26 cellular contexts compared by ENCODE assay signal in the genomic region with DNA sequence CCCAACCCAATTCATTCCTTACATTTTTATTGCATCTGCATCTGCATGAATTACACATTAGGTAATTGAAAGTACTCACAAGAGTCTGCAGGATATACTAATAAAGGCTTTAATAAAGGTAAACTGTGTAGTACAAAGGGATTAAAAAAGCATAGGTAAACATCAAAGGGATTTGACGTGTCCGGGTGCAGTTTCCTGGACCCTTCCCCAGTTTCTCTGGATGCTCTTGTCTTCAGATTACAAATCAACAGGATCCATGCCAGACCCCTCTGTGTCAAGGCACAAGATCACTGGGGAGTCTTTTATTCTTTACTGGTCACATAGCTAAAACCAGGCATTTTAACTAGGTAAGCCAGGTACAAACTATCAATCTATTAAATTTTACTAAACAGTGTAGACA.
DNase-seq lines count a peak whose midpoint lies in the region; ATAC-seq, FAIRE-seq and TF ChIP-seq lines count a peak whose summit lies in the region.
"Had no signal": no experiment of that assay in that cellular context is flagged by ENCODE, and none has a peak within 500 bp of the region (broad histone marks: within the 10 kb centered on the region; RNA-seq: fewer than 3 reads in every experiment).

No MANE protein-coding gene starts in this region.

- no peaks in the 10 kb centered on the region for H3K36me3 ChIP-seq in mesodermal cell (ENCODE audit: control insufficient read depth, insufficient read depth, low read length)
- H3K36me3 ChIP-seq: BLaER1 treated with 17β-estradiol and CSF1 and Interleukin-3, amounts not matched to agents 10 nM and 100 nM had no signal

- WGBS in mesodermal cell (ENCODE audit: insufficient coverage in 2 of 2), 2 experiments: 91 to 100% methylated on average over 2 of the region's 2 CpGs

- H3K27ac ChIP-seq in C4-2B (peak overlapping the region; percentile 19; the same call in 1 of the 2 replicates), VCaP (peak overlapping the region; percentile 61), mesodermal cell (ENCODE audit: low read depth, low read length, severe bottlenecking) (peak overlapping the region; percentile 10)
- H3K27ac ChIP-seq: BLaER1 treated with 17β-estradiol and CSF1 and Interleukin-3, amounts not matched to agents 10 nM and 100 nM had no signal

- TF ChIP-seq CTCF in C4-2B (conservative IDR thresholded peaks at IDR 0.05) (no peak), LNCaP clone FGC (IDR thresholded peaks at IDR 0.05; ENCODE audit: control insufficient read depth, extremely low read depth, insufficient read depth) (no peak), VCaP (conservative IDR thresholded peaks at IDR 0.05) (no peak)

- peaks cover 3% of the 10 kb centered on the region for H3K4me1 ChIP-seq in mesodermal cell (ENCODE audit: control insufficient read depth, insufficient read depth, low read length, poor library complexity, severe bottlenecking)
- H3K4me1 ChIP-seq: BLaER1 treated with 17β-estradiol and CSF1 and Interleukin-3, amounts not matched to agents 10 nM and 100 nM had no signal

- FAIRE-seq in H54 (lab: Jason Lieb, UNC): no peak
- FAIRE-seq: A204.1, GM12878, GM12892, GM18507 had no signal

- DNase-seq in LNCaP clone FGC (ENCODE audit: low read depth) (peak; percentile 94), H54 (ENCODE audit: insufficient read length, low spot score) (no peak), NCI-H1105 treated with DMSO at 0.1 percent for 48 hours (lab: John Stamatoyannopoulos, UW) (no peak)
- DNase-seq in activated effector memory CD4-positive, alpha-beta T cell treated with anti-CD3 and anti-CD28 coated beads, Interleukin-2, amount 50 U/mL, for 16 hours: no peak
- DNase-seq: 8988T; AML-193; CD4-positive, alpha-beta memory T cell; CD4-positive, CD25-positive, alpha-beta regulatory T cell; CD8-positive, alpha-beta memory T cell; COR-L47; DMS 273 treated with DMSO at 0.1 percent for 48 hours; DMS153; DMS53; DMS79; DND-41; EL; GDM1 had no signal

- no peak for TF ChIP-seq POLR2A in H54 (IDR thresholded peaks at IDR 0.05; ENCODE audit: low read depth, low read length)

- ATAC-seq in GM19328 (IDR thresholded peaks at IDR 0.05; ENCODE audit: unreplicated experiment): no peak
- ATAC-seq: GM12878 had no signal

- H3K9me3 ChIP-seq in mesodermal cell (ENCODE audit: control insufficient read depth, low read length): no peaks in the 10 kb centered on the region
- H3K9me3 ChIP-seq: BLaER1 treated with 17β-estradiol and CSF1 and Interleukin-3, amounts not matched to agents 10 nM and 100 nM had no signal

- H3K4me3 ChIP-seq in LNCaP clone FGC (ENCODE audit: low read depth, low read length): no peak overlapping the region
- no peak overlapping the region for H3K4me3 ChIP-seq in mesodermal cell (ENCODE audit: extremely low read depth, insufficient read depth, low read length, poor library complexity, severe bottlenecking)
- H3K4me3 ChIP-seq: BLaER1 treated with 17β-estradiol and CSF1 and Interleukin-3, amounts not matched to agents 10 nM and 100 nM; GM12878 had no signal

Comparison
In these comparisons a context has a peak if more than half of its experiments do, and no peak if none do; other contexts are left out.
1. H3K27ac ChIP-seq: peak in every context shown above with its lines; median percentile 61 in VCaP; 19 in C4-2B; 10 in mesodermal cell.